Comparison of ENCODE assay signal across 7 cellular contexts in the genomic region with DNA sequence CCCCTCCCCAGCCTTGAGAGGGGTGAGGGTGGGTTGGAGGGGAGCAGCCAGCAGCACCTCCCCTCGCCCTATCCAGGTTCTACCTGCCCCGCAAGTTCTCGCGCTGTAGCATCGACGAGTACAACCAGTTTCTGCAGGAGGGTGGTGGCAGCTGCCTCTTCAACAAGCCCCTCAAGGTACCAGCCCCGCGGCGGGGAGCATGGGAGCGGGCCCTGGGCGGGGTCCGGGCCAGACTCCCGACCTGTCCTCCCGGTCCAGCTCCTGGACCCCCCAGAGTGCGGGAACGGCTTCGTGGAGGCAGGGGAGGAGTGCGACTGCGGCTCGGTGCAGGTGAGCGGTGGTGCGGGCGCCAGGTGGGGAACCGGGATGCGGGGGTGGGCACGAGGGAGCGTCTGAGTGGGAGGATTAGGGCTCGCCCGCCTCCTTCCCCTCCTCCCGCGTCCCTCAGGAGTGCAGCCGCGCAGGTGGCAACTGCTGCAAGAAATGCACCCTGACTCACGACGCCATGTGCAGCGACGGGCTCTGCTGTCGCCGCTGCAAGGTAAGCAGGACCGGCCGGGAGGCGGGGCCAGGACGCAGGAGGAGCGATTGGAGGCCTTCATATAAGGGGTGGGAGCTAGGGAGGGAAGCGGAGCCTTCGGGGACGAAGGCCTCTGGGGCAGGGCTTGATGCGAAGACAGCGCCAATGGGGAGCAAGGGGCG. TPM values are rescaled to one million over a fixed set of nuclear protein-coding genes. Genes with fewer than 3 reads are reported as not detected.
DNase-seq lines count a peak whose midpoint lies in the region; ATAC-seq, FAIRE-seq and TF ChIP-seq lines count a peak whose summit lies in the region.

No MANE protein-coding gene starts in this region.

- TF ChIP-seq CTCF in GM12878 (IDR thresholded peaks at IDR 0.05 in 2 of 3, conservative IDR thresholded peaks at IDR 0.05 in 1 of 3; ENCODE audit: control insufficient read depth in 2 of 3, extremely low read depth in 1 of 3, insufficient read depth in 1 of 3, low read depth in 3 of 3, low read length in 3 of 3): no peak
- peak in 1 of 5 experiments; percentile 0 for TF ChIP-seq CTCF in gastrocnemius medialis (IDR thresholded peaks at IDR 0.05 in 4 of 5, conservative IDR thresholded peaks at IDR 0.05 in 1 of 5)

- RAD21 ChIA-PET in GM12878 (lab: Charles Lee; ENCODE audit: unreplicated experiment): interaction anchor here (0.6 to 1.0 kb wide), 14 partner anchors 88 to 554 kb away, joined by 3 to 8 read pairs (median 3); a partner anchor contains a TSS

- no peaks in the 10 kb centered on the region; a peak in 1 of 4 replicates for H3K27me3 ChIP-seq in GM12878 (replicated peaks in 1 of 2; ENCODE audit: control insufficient read depth in 2 of 2, insufficient read depth in 2 of 2, low read length in 1 of 2)
- peaks cover 4% of the 10 kb centered on the region; the same call in 1 of the 2 replicates for H3K27me3 ChIP-seq in iPS DF 6.9 (ENCODE audit: control insufficient read depth, insufficient read depth, low read length)
- peaks cover 0 to 15% (median 8%) of the 10 kb centered on the region in 3 donors for H3K27me3 ChIP-seq in gastrocnemius medialis

- no peak for TF ChIP-seq EP300 in GM12878 (IDR thresholded peaks at IDR 0.05; ENCODE audit: borderline replicate concordance in 1 of 2, control insufficient read depth in 1 of 2, low read depth in 2 of 2, low read length in 2 of 2)

- DNase-seq in NCI-H187 treated with DMSO at 0.1 percent for 48 hours (lab: John Stamatoyannopoulos, UW) (peak; percentile 93), T-helper 22 cell (ENCODE audit: low read depth) (peak; percentile 98), GM12878 (ENCODE audit: low read depth, low spot score) (peak; percentile 91), iPS DF 6.9 (ENCODE audit: low read depth, low spot score) (peak; percentile 98), gastrocnemius medialis (peak; percentile 87 to 90)

- no peak for TF ChIP-seq RAD21 in GM12878 (IDR thresholded peaks at IDR 0.05; ENCODE audit: insufficient read depth, low read depth, low read length)

- POLR2A ChIA-PET in GM12878 (lab: Charles Lee): interaction anchor here (0.7 kb wide), 2 partner anchors 180 to 376 kb away, joined by 3 to 7 read pairs; no protein-coding TSS in a partner anchor

- under 1% methylated on average over 46 of the region's 50 CpGs for WGBS in GM12878 (ENCODE audit: insufficient coverage, insufficient replicate concordance, low lambda C conversion rate, missing lambda C conversion rate)
- WGBS in iPS DF 6.9 (ENCODE audit: insufficient coverage, insufficient read length): no CpG with 5 or more reads among the region's 50 CpGs

- H3K36me3 ChIP-seq in GM12878 (ENCODE audit: control insufficient read depth in 2 of 2, insufficient read depth in 2 of 2, low read length in 1 of 2) (no peaks in the 10 kb centered on the region), iPS DF 6.9 (ENCODE audit: control insufficient read depth, insufficient read depth, low read length) (no peaks in the 10 kb centered on the region), gastrocnemius medialis (no peaks in the 10 kb centered on the region)

- H3K4me1 ChIP-seq in GM12878 (ENCODE audit: control insufficient read depth, insufficient read depth, low read length) (peaks cover 6% of the 10 kb centered on the region; the same call in 1 of the 2 replicates), iPS DF 6.9 (ENCODE audit: control insufficient read depth, insufficient read depth, low read length) (peaks cover 5% of the 10 kb centered on the region), gastrocnemius medialis (peaks cover 6 to 14% of the 10 kb centered on the region in 2 donors)

- no peaks in the 10 kb centered on the region for H3K9me3 ChIP-seq in GM12878 (replicated peaks; ENCODE audit: control insufficient read depth, insufficient read depth, low read length)
- no peaks in the 10 kb centered on the region for H3K9me3 ChIP-seq in iPS DF 6.9 (ENCODE audit: control insufficient read depth, insufficient read depth, low read length)
- H3K9me3 ChIP-seq in gastrocnemius medialis: no peaks in the 10 kb centered on the region

- intact Hi-C loops in GM12878 (cut with micrococcal nuclease; ENCODE audit: unreplicated experiment) (loop anchor here (1.0 to 10.0 kb wide), 4 partner anchors 90 to 358 kb away; a partner anchor contains a TSS), gastrocnemius medialis (cut with DNase I; ENCODE audit: low total_unique reads) (loop anchor here (1.0 to 2.0 kb wide), 4 partner anchors 90 to 358 kb away; a partner anchor contains a TSS)

- SMC1A ChIA-PET in GM12878 (lab: Charles Lee; ENCODE audit: uncharacterized antibody, unreplicated experiment): interaction anchor here (1.0 to 3.3 kb wide), 5 partner anchors 59 to 360 kb away, joined by 3 to 19 read pairs (median 5); a partner anchor contains a TSS

- BruUV-seq in GM12878 (replicated peaks; lab: Mats Ljungman, UMichigan): no TSS peak

- FAIRE-seq in GM12878 (lab: Jason Lieb, UNC): peak; percentile 99

- H4K20me1 ChIP-seq in GM12878 (ENCODE audit: control insufficient read depth, insufficient read depth): no peaks in the 10 kb centered on the region; the same call in 1 of the 2 replicates

- in situ Hi-C loops in GM12878 (cut with MboI): loop anchor here (10.0 kb wide), 1 partner anchor 350 kb away; no protein-coding TSS in a partner anchor
- in situ Hi-C loops in gastrocnemius medialis (cut with MboI; ENCODE audit: low sequenced_read_pairs in 4 of 4): loop anchor here (5.0 to 25.0 kb wide), 4 partner anchors 90 to 250 kb away; no protein-coding TSS in a partner anchor

- no peak for TF ChIP-seq POLR2A in GM18505 (IDR thresholded peaks at IDR 0.05; ENCODE audit: borderline replicate concordance, extremely low read depth, insufficient read depth, insufficient read length)
- TF ChIP-seq POLR2A in GM12878 (IDR thresholded peaks at IDR 0.05; ENCODE audit: low read depth, low read length): peak; percentile 69
- TF ChIP-seq POLR2A in gastrocnemius medialis (IDR thresholded peaks at IDR 0.05): no peak

- no peak overlapping the region; the same call in 1 of the 2 replicates for H3K9ac ChIP-seq in GM12878 (ENCODE audit: control insufficient read depth, insufficient read depth, low read length)

- H3K4me3 ChIP-seq in GM12878 (peak overlapping the region; percentile 76; the same call in 1 of the 2 replicates), iPS DF 6.9 (ENCODE audit: low read length) (peak overlapping the region; percentile 31; the same call in 1 of the 2 replicates), gastrocnemius medialis (peak overlapping the region; percentile 56 to 88 (median 64))

- peak overlapping the region; percentile 100 for H3K4me2 ChIP-seq in GM12878 (ENCODE audit: control insufficient read depth, insufficient read depth)

- H3K27ac ChIP-seq in GM12878 (ENCODE audit: control insufficient read depth, insufficient read depth) (no peak overlapping the region), iPS DF 6.9 (ENCODE audit: low read length) (no peak overlapping the region), gastrocnemius medialis (peak overlapping the region in 1 of 4 donors; percentile 20)

- CTCF ChIA-PET in GM12878 (lab: Yijun Ruan, JAX): interaction anchor here (0.6 to 12.1 kb wide), 19 partner anchors 11 to 376 kb away, joined by 3 to 175 read pairs (median 4); a partner anchor contains a TSS

- H3K79me2 ChIP-seq in GM12878 (ENCODE audit: control insufficient read depth, insufficient read depth, low read length): no peaks in the 10 kb centered on the region

- ATAC-seq in GM18505 (IDR thresholded peaks at IDR 0.05; ENCODE audit: unreplicated experiment): peak; percentile 79
- ATAC-seq in HG02938 (IDR thresholded peaks at IDR 0.05; ENCODE audit: unreplicated experiment): peak; percentile 75
- peak; percentile 96 for ATAC-seq in GM12878
- ATAC-seq in gastrocnemius medialis: peak; percentile 91 to 94

- H2AFZ ChIP-seq in GM12878 (ENCODE audit: control insufficient read depth, low read depth, low read length): peak overlapping the region; percentile 94

TF ChIP-seq in GM12878, 131 proteins besides CTCF, POLR2A, EP300 and RAD21 (continues in another document):
- TF ChIP-seq TAF1 (IDR thresholded peaks at IDR 0.05; ENCODE audit: borderline replicate concordance, low read depth, low read length): no peak

RNA-seq across cellular contexts. Expression of a gene that starts 16.5 kb away (rescaled TPM):
- total RNA-seq in GM12878 (2013; cell fraction: nucleolus; rRNA removed): 1.9 and 2.7 TPM in 2 replicates
- total RNA-seq in GM12878 (2014; rRNA removed): not detected in 2 replicates
- 0.04 and 0.05 TPM in 2 replicates for total RNA-seq in GM12878 (2014; rRNA removed; fragmentation: Illumina TruSeq; extraction: Trizol)
- 0.13 and 0.26 TPM in 2 replicates for total RNA-seq in GM12878 (2021)
- 0.05 TPM for polyA plus RNA-seq in GM12878 (2011; ENCODE audit: low read depth)
- polyA plus RNA-seq in GM12878 (2011; rRNA removed): 0.26 and 0.35 TPM in 2 replicates
- polyA plus RNA-seq in GM12878 (2011; cell fraction: cytosol; rRNA removed): 0.10 and 0.18 TPM in 2 replicates
- 4.2 and 5.7 TPM in 2 replicates for polyA plus RNA-seq in GM12878 (2011; cell fraction: nucleus; rRNA removed)
- 0.12 and 0.46 TPM in 2 replicates for polyA plus RNA-seq in GM12878 (2012)
- 0.03 TPM in 1 of 2 replicates, not detected in the other for polyA plus RNA-seq in GM12878 (2014; fragmentation: Illumina TruSeq; extraction: Trizol)
- not detected for polyA plus RNA-seq in GM12878 (2014; fragmentation: Nextera tagmentation; extraction: Ambion mirVana)
- polyA plus RNA-seq in GM12878 (2014; rRNA removed): 0.03 and 0.37 TPM in 2 replicates
- polyA plus RNA-seq in GM12878 (2016; fragmentation: Nextera tagmentation; extraction: Ambion mirVana): under 1 TPM; 0.03 to 0.06 TPM
- polyA minus RNA-seq in GM12878 (2011; rRNA and poly(A)+ RNA removed): 0.36 and 0.44 TPM in 2 replicates
- polyA minus RNA-seq in GM12878 (2011; cell fraction: cytosol; rRNA and poly(A)+ RNA removed): not detected in 2 replicates
- polyA minus RNA-seq in GM12878 (2011; cell fraction: nucleus; rRNA and poly(A)+ RNA removed): 0.60 and 0.67 TPM in 2 replicates
- total RNA-seq in gastrocnemius medialis: under 1 TPM in 2 of 4 donors, not detected in 2; 0.04 to 0.36 TPM

RNA-seq across cellular contexts. Expression of a gene that starts 54.8 kb away (rescaled TPM):
- total RNA-seq in GM12878 (2013; cell fraction: nucleolus; rRNA removed): 0.61 and 0.77 TPM in 2 replicates
- total RNA-seq in GM12878 (2014; rRNA removed): 0.76 and 0.79 TPM in 2 replicates
- 0.67 and 0.83 TPM in 2 replicates for total RNA-seq in GM12878 (2014; rRNA removed; fragmentation: Illumina TruSeq; extraction: Trizol)
- total RNA-seq in GM12878 (2021): 2.5 and 2.7 TPM in 2 replicates
- 1.1 TPM for polyA plus RNA-seq in GM12878 (2011; ENCODE audit: low read depth)
- polyA plus RNA-seq in GM12878 (2011; rRNA removed): 3.0 and 3.4 TPM in 2 replicates
- polyA plus RNA-seq in GM12878 (2011; cell fraction: cytosol; rRNA removed): 1.6 and 1.8 TPM in 2 replicates
- polyA plus RNA-seq in GM12878 (2011; cell fraction: nucleus; rRNA removed): 1.2 and 1.4 TPM in 2 replicates
- polyA plus RNA-seq in GM12878 (2012): 1.4 and 1.8 TPM in 2 replicates
- polyA plus RNA-seq in GM12878 (2014; fragmentation: Illumina TruSeq; extraction: Trizol): 1.0 and 1.1 TPM in 2 replicates
- polyA plus RNA-seq in GM12878 (2014; fragmentation: Nextera tagmentation; extraction: Ambion mirVana): under 1 TPM; 0.37 to 0.69 TPM
- polyA plus RNA-seq in GM12878 (2014; rRNA removed): 1.1 and 1.4 TPM in 2 replicates
- 1 to 10 TPM in 1 of 2 experiments, under 1 TPM in 1; 0.72 to 1.0 TPM for polyA plus RNA-seq in GM12878 (2016; fragmentation: Nextera tagmentation; extraction: Ambion mirVana)
- 4.5 and 9.8 TPM in 2 replicates for polyA minus RNA-seq in GM12878 (2011; rRNA and poly(A)+ RNA removed)
- polyA minus RNA-seq in GM12878 (2011; cell fraction: cytosol; rRNA and poly(A)+ RNA removed): 1.2 and 1.4 TPM in 2 replicates
- 0.85 and 1.1 TPM in 2 replicates for polyA minus RNA-seq in GM12878 (2011; cell fraction: nucleus; rRNA and poly(A)+ RNA removed)
- total RNA-seq in gastrocnemius medialis: 1 to 10 TPM; 2.1 to 9.2 (median 4.6) TPM
